In the genomic region with DNA sequence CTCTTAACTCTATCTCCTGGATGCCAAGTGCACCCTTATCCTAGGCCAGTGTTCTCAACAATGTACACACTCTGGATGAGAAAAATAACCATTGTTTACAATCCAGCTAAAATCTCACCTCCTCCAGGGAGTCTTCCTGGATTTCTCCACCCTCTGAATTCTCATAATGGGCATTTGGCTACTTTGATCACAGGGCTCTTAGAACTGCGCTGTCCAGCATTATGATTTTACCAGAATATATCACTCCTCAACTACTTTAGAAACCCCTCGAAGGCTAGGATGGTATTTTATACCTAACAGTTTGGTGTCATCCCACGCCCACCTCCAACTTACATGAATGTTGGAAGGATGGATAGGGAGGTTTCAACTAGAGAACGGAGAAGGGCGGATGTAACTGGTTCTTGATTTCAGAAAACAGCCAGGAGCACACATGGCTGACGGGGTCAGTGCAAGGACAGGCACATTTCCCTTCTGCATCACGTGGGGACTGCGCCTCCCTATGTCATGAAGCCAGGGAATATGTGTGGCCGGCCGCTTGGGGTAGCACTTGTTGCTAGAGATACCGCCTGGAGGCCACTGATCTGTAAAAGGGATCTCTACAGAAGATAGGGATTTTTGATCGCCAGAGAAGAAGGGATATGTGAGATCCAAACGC, we compare ENCODE assay signal across 8 cellular contexts. TPM values are rescaled to one million over a fixed set of nuclear protein-coding genes. Genes with fewer than 3 reads are reported as not detected.
DNase-seq lines count a peak whose midpoint lies in the region; ATAC-seq and TF ChIP-seq lines count a peak whose summit lies in the region.

No MANE protein-coding gene starts in this region.

- H3K27me3 ChIP-seq in OCI-LY1 (ENCODE audit: insufficient read depth, low read length) (no peaks in the 10 kb centered on the region), iPS-15b (ENCODE audit: control insufficient read depth, insufficient read depth, low read length) (peaks cover 17% of the 10 kb centered on the region), rectal smooth muscle tissue (ENCODE audit: control insufficient read depth, insufficient read depth, low read length) (no peaks in the 10 kb centered on the region)

- ATAC-seq in GM18502 (IDR thresholded peaks at IDR 0.05; ENCODE audit: poor library complexity, unreplicated experiment) (no peak), HG03457 (IDR thresholded peaks at IDR 0.05; ENCODE audit: unreplicated experiment) (no peak)

- peak overlapping the region; percentile 65; the same call in 1 of the 2 replicates for H3K9ac ChIP-seq in OCI-LY1 (ENCODE audit: low read length)
- H3K9ac ChIP-seq in iPS-15b (ENCODE audit: low read depth, low read length) = no peak overlapping the region
- H3K9ac ChIP-seq in rectal smooth muscle tissue (ENCODE audit: low read length) = peak overlapping the region; percentile 77

- no peaks in the 10 kb centered on the region for H3F3A ChIP-seq in OCI-LY1 (ENCODE audit: insufficient read depth, low read length)

- DNase-seq in Daoy (ENCODE audit: low read depth) (peak; percentile 95), HT-29 (ENCODE audit: low spot score) (peak; percentile 97), T47D (ENCODE audit: low read depth in 1 of 2, low spot score in 1 of 2) (peak; percentile 73 to 76)

- H3K27ac ChIP-seq in OCI-LY1 (ENCODE audit: low read depth, low read length, poor library complexity, severe bottlenecking) = no peak overlapping the region
- peak overlapping the region; percentile 89 for H3K27ac ChIP-seq in rectal smooth muscle tissue (ENCODE audit: low read depth, low read length)

- in situ Hi-C loops in T47D (cut with HindIII; ENCODE audit: low pct_unique_long_range_greater_than_20kb, low sequenced_read_pairs) = no loop called here

- no peaks in the 10 kb centered on the region for H3K9me2 ChIP-seq in OCI-LY1 (ENCODE audit: low read depth, low read length)

- H2AFZ ChIP-seq in OCI-LY1 (ENCODE audit: low read length) = no peak overlapping the region

- H3K4me2 ChIP-seq in OCI-LY1 (ENCODE audit: low read length) = peak overlapping the region; percentile 86

- no peaks in the 10 kb centered on the region for H4K20me1 ChIP-seq in OCI-LY1 (ENCODE audit: insufficient read depth, low read length)

- H3K4me3 ChIP-seq in OCI-LY1 (ENCODE audit: low read depth, low read length, poor library complexity, severe bottlenecking) = peak overlapping the region; percentile 77
- peak overlapping the region; percentile 44 for H3K4me3 ChIP-seq in iPS-15b (ENCODE audit: low read depth, low read length)
- H3K4me3 ChIP-seq in rectal smooth muscle tissue (ENCODE audit: low read length) = peak overlapping the region; percentile 80

- H3K36me3 ChIP-seq in OCI-LY1 (ENCODE audit: insufficient read depth, low read length) (no peaks in the 10 kb centered on the region), iPS-15b (ENCODE audit: control insufficient read depth, insufficient read depth, low read length) (no peaks in the 10 kb centered on the region), rectal smooth muscle tissue (ENCODE audit: control insufficient read depth, insufficient read depth, low read length) (no peaks in the 10 kb centered on the region)

- H3K79me2 ChIP-seq in OCI-LY1 (ENCODE audit: insufficient read depth, low read length) = no peaks in the 10 kb centered on the region

- H3K4me1 ChIP-seq in OCI-LY1 (ENCODE audit: insufficient read depth, low read length, severe bottlenecking) (peaks cover 52% of the 10 kb centered on the region), iPS-15b (ENCODE audit: control insufficient read depth, insufficient read depth, low read length) (peaks cover 7% of the 10 kb centered on the region), rectal smooth muscle tissue (ENCODE audit: control insufficient read depth, insufficient read depth, low read length) (no peaks in the 10 kb centered on the region)

- 0 out of 2 replicates have a peak, but pooled peaks have one; percentile 20 for TF ChIP-seq CTCF in OCI-LY1 (IDR thresholded peaks at IDR 0.05; ENCODE audit: low read length)

- H3K9me3 ChIP-seq in OCI-LY1 (ENCODE audit: low read length) (no peaks in the 10 kb centered on the region), iPS-15b (ENCODE audit: control insufficient read depth, insufficient read depth, low read length) (no peaks in the 10 kb centered on the region)

RNA-seq across cellular contexts. Expression of gene ATP6V0E2, which starts 1.2 kb away (rescaled TPM):
- 61.0 and 103 TPM in 2 replicates for total RNA-seq in Daoy (2014; rRNA removed; shearing (Covaris generic))
- total RNA-seq in HT-29 (2014; rRNA removed; shearing (Covaris generic)) = 92.6 and 93.3 TPM in 2 replicates

RNA-seq across cellular contexts. Expression of gene ZNF862, which starts 34.4 kb away (rescaled TPM):
- 2.9 and 3.0 TPM in 2 replicates for total RNA-seq in Daoy (2014; rRNA removed; shearing (Covaris generic))
- 8.8 and 11.7 TPM in 2 replicates for total RNA-seq in HT-29 (2014; rRNA removed; shearing (Covaris generic))
